In genomic region chr2:131493199-131494018, GRCh38 we compare ENCODE assay signal across 9 cellular contexts. TPM values are rescaled to one million over a fixed set of nuclear protein-coding genes. Genes with fewer than 3 reads are reported as not detected.
A peak's percentile ranks its signal among the peaks of the same experiment; 100 is the strongest.
DNase-seq lines count a peak whose midpoint lies in the region; ATAC-seq and TF ChIP-seq lines count a peak whose summit lies in the region.
"Had no signal": no experiment of that assay in that cellular context is flagged by ENCODE, and none has a peak within 500 bp of the region (broad histone marks: within the 10 kb centered on the region; RNA-seq: fewer than 3 reads in every experiment).

No MANE protein-coding gene starts in this region.

- H3K4me1 ChIP-seq in PC-3 (ENCODE audit: insufficient read depth, low read length) (0 out of 2 replicates have a peak, but pooled peaks cover 8% of the 10 kb centered on the region), neural progenitor cell (peaks cover 8% of the 10 kb centered on the region)

- H3K36me3 ChIP-seq in PC-3 (ENCODE audit: low read depth, low read length) (peaks cover 5% of the 10 kb centered on the region; the same call in 1 of the 2 replicates), neural progenitor cell (no peaks in the 10 kb centered on the region)

- no peaks in the 10 kb centered on the region for H3K9me2 ChIP-seq in PC-3 (replicated peaks; ENCODE audit: low read length)

- peak; percentile 19 for TF ChIP-seq POLR2A in erythroblast (IDR thresholded peaks at IDR 0.05; ENCODE audit: low read length)

- ATAC-seq in HG02798 (IDR thresholded peaks at IDR 0.05; ENCODE audit: poor library complexity, unreplicated experiment) (peak; percentile 23), PC-3 (peak; percentile 16)

- H3K9me3 ChIP-seq in PC-3 (ENCODE audit: low read length), result no peaks in the 10 kb centered on the region
- H3K9me3 ChIP-seq in neural progenitor cell (ENCODE audit: low read depth), result no peaks in the 10 kb centered on the region

- H3K4me3 Mint-ChIP-seq in neural progenitor cell, result peak overlapping the region; percentile 95

- TSS peak; percentile 65 for BruUV-seq in PC-3 (replicated peaks; lab: Mats Ljungman, UMichigan)

- H3K36me3 Mint-ChIP-seq in neural progenitor cell, result peaks cover 6% of the 10 kb centered on the region

- TF ChIP-seq CTCF in PC-3 (conservative IDR thresholded peaks at IDR 0.05; ENCODE audit: low read depth, low read length), result no peak
- TF ChIP-seq CTCF in neural progenitor cell (IDR thresholded peaks at IDR 0.05), result no peak

- no peaks in the 10 kb centered on the region for H3K9me3 Mint-ChIP-seq in neural progenitor cell

- H3K4me3 ChIP-seq in PC-3 (ENCODE audit: low read length), result peak overlapping the region; percentile 97
- peak overlapping the region; percentile 87 for H3K4me3 ChIP-seq in neural progenitor cell

- H3F3A ChIP-seq in PC-3 (ENCODE audit: low read length, unreplicated experiment) (no peaks in the 10 kb centered on the region), neural progenitor cell (ENCODE audit: low read depth) (peaks cover 13% of the 10 kb centered on the region)

- peak; percentile 60 for DNase-seq in NCI-H2227 treated with DMSO at 0.1 percent for 48 hours (lab: John Stamatoyannopoulos, UW)
- no peak for DNase-seq in NCI-H2227 (lab: John Stamatoyannopoulos, UW; ENCODE audit: unreplicated experiment)
- DNase-seq in PC-3, result peak; percentile 20
- peak; percentile 50 to 58 for DNase-seq in erythroblast (lab: John Stamatoyannopoulos, UW)
- no peak for DNase-seq in neural progenitor cell (ENCODE audit: low spot score)
- no peak for DNase-seq in NOMO-1 treated with DMSO at 0.1 percent for 48 hours (lab: John Stamatoyannopoulos, UW; ENCODE audit: unreplicated experiment)
- DNase-seq in activated CD4-positive, alpha-beta T cell treated with anti-CD3 and anti-CD28 coated beads, Interleukin-2, amount 50 U/mL, for 48 hours, result no peak

- H3K4me2 ChIP-seq in PC-3 (ENCODE audit: low read length), result peak overlapping the region; percentile 88
- peak overlapping the region; percentile 96 for H3K4me2 ChIP-seq in neural progenitor cell

- CTCF ChIA-PET in PC-3 (lab: Charles Lee), result interaction anchor here (0.5 to 0.7 kb wide), 3 partner anchors 80 to 1152 kb away, joined by 3 to 8 read pairs (median 5); no protein-coding TSS in a partner anchor

- H3K27me3 Mint-ChIP-seq in neural progenitor cell (ENCODE audit: insufficient read depth, low read depth), result peaks cover 8% of the 10 kb centered on the region

- H4K20me1 ChIP-seq in PC-3 (ENCODE audit: low read length) (peaks cover 10% of the 10 kb centered on the region; the same call in 1 of the 2 replicates), neural progenitor cell (ENCODE audit: low read depth) (peaks cover 10% of the 10 kb centered on the region)

- H3K27ac ChIP-seq in PC-3 (ENCODE audit: low read length) (peak overlapping the region; percentile 76), neural progenitor cell (peak overlapping the region; percentile 80)

- H2AFZ ChIP-seq in PC-3 (ENCODE audit: low read length), result peak overlapping the region; percentile 66
- peak overlapping the region; percentile 99 for H2AFZ ChIP-seq in neural progenitor cell (replicated peaks)

- no peaks in the 10 kb centered on the region for H3K27me3 ChIP-seq in PC-3 (ENCODE audit: low read length)
- H3K27me3 ChIP-seq in neural progenitor cell, result no peaks in the 10 kb centered on the region

- intact Hi-C loops in PC-3 (cut with micrococcal nuclease), result loop anchor here (5.0 kb wide), 2 partner anchors 34 to 386 kb away; partner anchors contain the start of genes CCDC74A and PLEKHB2

- H3K4me1 Mint-ChIP-seq in neural progenitor cell, result peaks cover 26% of the 10 kb centered on the region

- peak overlapping the region; percentile 92 for H3K27ac Mint-ChIP-seq in neural progenitor cell

- peak overlapping the region; percentile 99 for H3K9ac ChIP-seq in PC-3 (ENCODE audit: low read length)
- H3K9ac ChIP-seq in neural progenitor cell, result peak overlapping the region; percentile 87

- H3K79me2 ChIP-seq in PC-3 (ENCODE audit: low read length), result peaks cover 88% of the 10 kb centered on the region
- peaks cover 67% of the 10 kb centered on the region for H3K79me2 ChIP-seq in neural progenitor cell (ENCODE audit: low read depth)

- POLR2A ChIA-PET in PC-3 (lab: Charles Lee; ENCODE audit: unreplicated experiment), result interaction anchor here (0.6 kb wide), 3 partner anchors 30 to 189 kb away, joined by 3 to 4 read pairs (median 4); no protein-coding TSS in a partner anchor

RNA-seq across cellular contexts. Expression of gene MZT2A, which starts 1.2 kb away (rescaled TPM):
- 202 and 223 TPM in 2 replicates for total RNA-seq in PC-3 (2014; rRNA removed)
- total RNA-seq in neural progenitor cell (ENCODE audit: low replicate concordance), result 45.0 and 119 TPM in 2 replicates

RNA-seq across cellular contexts. Expression of gene TUBA3D, which starts 17.5 kb away (rescaled TPM):
- not detected in 2 replicates for total RNA-seq in PC-3 (2014; rRNA removed)
- total RNA-seq in neural progenitor cell (ENCODE audit: low replicate concordance), result not detected in 2 replicates
- total RNA-seq: glomerular endothelial cell had no signal

RNA-seq across cellular contexts. Expression of gene CCDC74A, which starts 34.3 kb away (rescaled TPM):
- total RNA-seq in PC-3 (2014; rRNA removed) (6.5 and 13.7 TPM in 2 replicates), neural progenitor cell (ENCODE audit: low replicate concordance) (25.6 and 64.7 TPM in 2 replicates)

Comparison
In these comparisons a context has a peak if more than half of its experiments do, and no peak if none do; other contexts are left out.
1. DNase-seq: peak in NCI-H2227 treated with DMSO at 0.1 percent for 48 hours (single experiment), PC-3 (single experiment) and erythroblast (2 of 2); none in NCI-H2227 (single experiment), neural progenitor cell (single experiment), NOMO-1 treated with DMSO at 0.1 percent for 48 hours (single experiment) and activated CD4-positive, alpha-beta T cell treated with anti-CD3 and anti-CD28 coated beads, Interleukin-2, amount 50 U/mL, for 48 hours (0 of 2).